Comparison of ENCODE assay signal across 8 cellular contexts in genomic region chr15:22979069-22979698, GRCh38. TPM values are rescaled to one million over a fixed set of nuclear protein-coding genes. Genes with fewer than 3 reads are reported as not detected.
DNase-seq lines count a peak whose midpoint lies in the region; ATAC-seq and TF ChIP-seq lines count a peak whose summit lies in the region.

No MANE protein-coding gene starts in this region.

- no peak for TF ChIP-seq CTCF in foreskin keratinocyte (conservative IDR thresholded peaks at IDR 0.05)

- no peak overlapping the region for H3K23ac ChIP-seq in neuronal stem cell (ENCODE audit: low read depth, low read length, poor library complexity)

- peak overlapping the region; percentile 99 for H2AFZ ChIP-seq in neuronal stem cell (ENCODE audit: low read length)

- no peak overlapping the region for H2BK12ac ChIP-seq in neuronal stem cell (ENCODE audit: low read length)

- H3K14ac ChIP-seq in neuronal stem cell (ENCODE audit: low read length), result no peak overlapping the region

- H3K9me3 ChIP-seq in neuronal stem cell (replicated peaks in 1 of 2; ENCODE audit: control insufficient read depth in 2 of 2, insufficient read depth in 1 of 2, low read depth in 1 of 2, low read length in 2 of 2), result no peaks in the 10 kb centered on the region

- no peak overlapping the region for H2AK5ac ChIP-seq in neuronal stem cell (ENCODE audit: low read depth, low read length)

- DNase-seq in NCI-H82 (lab: John Stamatoyannopoulos, UW) (peak; percentile 45), NCI-H82 treated with DMSO at 0.1 percent for 48 hours (lab: John Stamatoyannopoulos, UW; ENCODE audit: unreplicated experiment) (no peak), NCI-H460 (ENCODE audit: extremely low read depth, low read depth) (peak; percentile 30), foreskin keratinocyte (peak; percentile 17 to 46), neuronal stem cell (ENCODE audit: low spot score) (peak; percentile 38), GDM1 (lab: John Stamatoyannopoulos, UW) (no peak)

- H4K91ac ChIP-seq in neuronal stem cell (ENCODE audit: low read depth, low read length, poor library complexity), result no peak overlapping the region

- no CpG with 5 or more reads among the region's 54 CpGs for WGBS in neuronal stem cell (ENCODE audit: extremely low coverage in 2 of 2, insufficient read length in 2 of 2, insufficient replicate concordance in 1 of 2), 2 donors

- H2BK15ac ChIP-seq in neuronal stem cell (ENCODE audit: low read length), result no peak overlapping the region

- H3K27ac Mint-ChIP-seq in activated T-helper 17 cell treated with anti-CD3 and anti-CD28 coated beads, Interleukin-2, amount 50 U/mL, for 72 hours, result peak overlapping the region; percentile 68

- H3K9ac ChIP-seq in neuronal stem cell (ENCODE audit: low read depth, low read length, poor library complexity), result peak overlapping the region; percentile 50

- H2BK5ac ChIP-seq in neuronal stem cell (ENCODE audit: low read length), result no peak overlapping the region

- peak overlapping the region; percentile 94 for H3K4me3 Mint-ChIP-seq in activated T-helper 17 cell treated with anti-CD3 and anti-CD28 coated beads, Interleukin-2, amount 50 U/mL, for 72 hours

- no peak overlapping the region for H3K18ac ChIP-seq in neuronal stem cell (ENCODE audit: low read length)

- ATAC-seq in HG02678 (IDR thresholded peaks at IDR 0.05; ENCODE audit: unreplicated experiment), result peak; percentile 58
- ATAC-seq in activated T-helper 17 cell treated with anti-CD3 and anti-CD28 coated beads, Interleukin-2, amount 50 U/mL, for 72 hours (replicated peaks), result peak; percentile 66
- peak; percentile 57 for ATAC-seq in foreskin keratinocyte

- H3K27me3 Mint-ChIP-seq in activated T-helper 17 cell treated with anti-CD3 and anti-CD28 coated beads, Interleukin-2, amount 50 U/mL, for 72 hours, result peaks cover 5% of the 10 kb centered on the region

- H3K4me2 ChIP-seq in neuronal stem cell (ENCODE audit: insufficient read depth, low read length, poor library complexity, severe bottlenecking), result peak overlapping the region; percentile 79

- H2BK120ac ChIP-seq in neuronal stem cell (ENCODE audit: low read depth, low read length), result no peak overlapping the region

- H3K27me3 ChIP-seq in foreskin keratinocyte (no peaks in the 10 kb centered on the region), neuronal stem cell (ENCODE audit: control insufficient read depth in 3 of 3, insufficient read depth in 3 of 3, low read depth in 1 of 3, low read length in 3 of 3) (peaks cover 0 to 10% (median 0%) of the 10 kb centered on the region in 3 experiments)

- peak overlapping the region; percentile 88 to 93 for H3K4me3 ChIP-seq in neuronal stem cell (ENCODE audit: low read length in 2 of 2)

- no peaks in the 10 kb centered on the region for H3K36me3 ChIP-seq in neuronal stem cell (replicated peaks in 1 of 2; ENCODE audit: control insufficient read depth in 2 of 2, insufficient read depth in 2 of 2, low read length in 2 of 2)

- H3K9me3 Mint-ChIP-seq in activated T-helper 17 cell treated with anti-CD3 and anti-CD28 coated beads, Interleukin-2, amount 50 U/mL, for 72 hours, result no peaks in the 10 kb centered on the region

- no peak overlapping the region for H4K8ac ChIP-seq in neuronal stem cell (ENCODE audit: low read depth, low read length)

- H3K4me1 Mint-ChIP-seq in activated T-helper 17 cell treated with anti-CD3 and anti-CD28 coated beads, Interleukin-2, amount 50 U/mL, for 72 hours, result peaks cover 15% of the 10 kb centered on the region

- H3K4me1 ChIP-seq in foreskin keratinocyte (peaks cover 5% of the 10 kb centered on the region), neuronal stem cell (ENCODE audit: control insufficient read depth in 2 of 2, insufficient read depth in 1 of 2, low read depth in 1 of 2, low read length in 2 of 2) (peaks cover 2 to 5% of the 10 kb centered on the region in 2 donors)

- peaks cover 4% of the 10 kb centered on the region for H3K79me1 ChIP-seq in neuronal stem cell (ENCODE audit: low read depth, low read length)

- H3K27ac ChIP-seq in foreskin keratinocyte, result peak overlapping the region; percentile 84
- H3K27ac ChIP-seq in neuronal stem cell (replicated peaks; ENCODE audit: low read length), result no peak overlapping the region

- H3K36me3 Mint-ChIP-seq in activated T-helper 17 cell treated with anti-CD3 and anti-CD28 coated beads, Interleukin-2, amount 50 U/mL, for 72 hours (ENCODE audit: low read depth), result peaks cover 5% of the 10 kb centered on the region

- H3K4ac ChIP-seq in neuronal stem cell (ENCODE audit: low read length), result no peak overlapping the region

RNA-seq across cellular contexts. Expression of gene CYFIP1, which starts 1.0 kb away (rescaled TPM):
- 70.5 and 72.8 TPM in 2 replicates for total RNA-seq in NCI-H460 (2014; rRNA removed; shearing (Covaris generic))
- polyA plus RNA-seq in NCI-H460 (2014; cell fraction: nucleus; rRNA removed), result 68.4 and 101 TPM in 2 replicates
- 10 to 100 TPM; 34.3 to 39.5 TPM for total RNA-seq in activated T-helper 17 cell treated with anti-CD3 and anti-CD28 coated beads, Interleukin-2, amount 50 U/mL, for 72 hours
- 92.8 and 95.7 TPM in 2 replicates for total RNA-seq in foreskin keratinocyte
- 35.0 and 39.5 TPM in 2 replicates for polyA plus RNA-seq in foreskin keratinocyte
- polyA plus RNA-seq in neuronal stem cell (2013, experiment 1 of 2), result 50.3 TPM
- 51.9 TPM for polyA plus RNA-seq in neuronal stem cell (2013, experiment 2 of 2)

Comparison
In these comparisons a context has a peak if more than half of its experiments do, and no peak if none do; other contexts are left out.
1. DNase-seq: peak in NCI-H82 (single experiment), NCI-H460 (single experiment), foreskin keratinocyte (2 of 2) and neuronal stem cell (single experiment); none in NCI-H82 treated with DMSO at 0.1 percent for 48 hours (single experiment) and GDM1 (single experiment).
2. Peak in every context shown above with its lines, with median percentiles within 50 percentile points of each other: ATAC-seq.